ENCODE assay signal across 9 cellular contexts in the genomic region with DNA sequence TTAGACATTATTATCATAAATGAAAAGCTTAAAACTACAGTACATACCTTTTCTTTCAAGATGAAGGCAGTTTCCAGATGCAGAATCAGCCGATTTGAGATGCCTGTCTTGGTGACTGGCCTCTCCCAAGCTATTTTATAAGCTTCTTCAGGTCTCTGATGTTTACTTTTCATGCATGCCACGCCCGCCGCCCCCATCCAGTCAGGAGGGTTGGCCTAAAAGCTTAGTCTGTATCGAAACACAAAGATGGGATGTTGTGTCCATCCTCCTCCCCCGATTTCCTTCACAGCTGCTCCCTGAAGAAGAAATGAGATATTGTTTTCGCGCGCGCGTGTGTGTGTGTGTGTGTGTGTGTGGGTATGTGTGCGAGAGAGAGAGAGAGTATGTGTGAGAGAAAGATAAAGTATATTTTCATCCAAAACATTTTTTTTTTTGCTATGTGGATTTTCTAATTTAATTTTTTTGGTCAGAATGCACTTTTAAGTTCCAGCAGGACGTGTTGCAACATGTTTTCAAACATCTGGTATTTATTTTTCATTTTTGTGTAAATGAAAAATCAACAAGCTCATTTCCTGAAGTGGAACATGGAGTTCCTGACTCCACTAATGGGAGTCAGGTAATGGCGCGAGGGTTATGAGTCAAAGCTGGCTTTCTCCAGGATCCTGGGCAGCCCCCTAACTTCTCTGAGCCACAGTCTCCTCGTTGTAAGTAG. TPM values are rescaled to one million over a fixed set of nuclear protein-coding genes. Genes with fewer than 3 reads are reported as not detected.
DNase-seq lines count a peak whose midpoint lies in the region; ATAC-seq and TF ChIP-seq lines count a peak whose summit lies in the region.
"Had no signal": no experiment of that assay in that cellular context is flagged by ENCODE, and none has a peak within 500 bp of the region (broad histone marks: within the 10 kb centered on the region; RNA-seq: fewer than 3 reads in every experiment).

APOD (minus strand) TSS at position 110 of the 712 bp plus-strand sequence. CDS start 4,479 bp downstream, outside the sequence.

- no peak for TF ChIP-seq CTCF in body of pancreas (IDR thresholded peaks at IDR 0.05)

- no peaks in the 10 kb centered on the region for H3K36me3 ChIP-seq in body of pancreas (replicated peaks in 1 of 2; ENCODE audit: insufficient read depth in 1 of 2, low read depth in 2 of 2)

- no peaks in the 10 kb centered on the region for H3K4me1 ChIP-seq in body of pancreas

- DNase-seq in LoVo (ENCODE audit: low spot score) (peak; percentile 31), body of pancreas (peak in 3 of 4 donors; percentile 14 to 42 (median 36)), iris pigment epithelial cell (ENCODE audit: low read depth) (peak; percentile 71), NCI-H446 (lab: John Stamatoyannopoulos, UW) (no peak), erythroblast (lab: John Stamatoyannopoulos, UW) (no peak)
- DNase-seq: GOT3 had no signal

- WGBS in body of pancreas, 2 donors, result 47 to 61% methylated on average over 16 of the region's 16 CpGs

- H3K27ac ChIP-seq in body of pancreas, result no peak within 1 kb of the TSS
- H3K27ac ChIP-seq in temporal lobe (ENCODE audit: low read depth, low read length), result peak within 1 kb of the TSS; percentile 96

- TF ChIP-seq POLR2A in body of pancreas (IDR thresholded peaks at IDR 0.05) (no peak), erythroblast (IDR thresholded peaks at IDR 0.05; ENCODE audit: low read length) (no peak)

- H3K9me3 ChIP-seq in body of pancreas, result no peaks in the 10 kb centered on the region

- no peak within 1 kb of the TSS for H3K4me3 ChIP-seq in body of pancreas

- ATAC-seq in body of pancreas (no peak), GM21723 (IDR thresholded peaks at IDR 0.05; ENCODE audit: unreplicated experiment) (no peak), HG03520 (IDR thresholded peaks at IDR 0.05; ENCODE audit: unreplicated experiment) (no peak)

- H3K27me3 ChIP-seq in body of pancreas, result no peaks in the 10 kb centered on the region

- intact Hi-C loops in body of pancreas (cut with DNase I), result no loop called here

RNA-seq across cellular contexts. Expression of gene APOD, which starts in this region (rescaled TPM):
- total RNA-seq in body of pancreas (100 to 1,000 TPM; 343 to 463 TPM), temporal lobe (7.4 TPM)

Comparison
In these comparisons a context has a peak if more than half of its experiments do, and no peak if none do; other contexts are left out.
1. RNA of gene APOD (total RNA-seq): 343 to 463 TPM in body of pancreas; 7.4 TPM in temporal lobe (single experiment); every median in the first group is over 10 times any median in the second.
2. DNase-seq: peak in LoVo (single experiment), body of pancreas (3 of 4) and iris pigment epithelial cell (single experiment); none in NCI-H446 (0 of 2) and erythroblast (0 of 2).